ENCODE assay signal across 38 cellular contexts in genomic region chr10:132212816-132213215, GRCh38.
"Had no signal": no experiment of that assay in that cellular context is flagged by ENCODE, and none has a peak within 500 bp of the region (broad histone marks: within the 10 kb centered on the region; RNA-seq: fewer than 3 reads in every experiment).

No MANE protein-coding gene starts in this region.

- FAIRE-seq: bronchial epithelial cell, TTC549 had no signal

- ATAC-seq: activated CD8-positive, alpha-beta T cell treated with anti-CD3 and anti-CD28 coated beads for 36 hours; activated naive CD4-positive, alpha-beta T cell treated with anti-CD3 and anti-CD28 coated beads, Interleukin-2, amount 50 U/mL, for 72 hours; activated T-cell treated with anti-CD3 and anti-CD28 coated beads, Interleukin-2, amount 50 U/mL, for 4 hours; activated T-cell treated with anti-CD3 and anti-CD28 coated beads, Interleukin-2, amount 50 U/mL, for 72 hours; activated T-helper 17 cell treated with anti-CD3 and anti-CD28 coated beads, Interleukin-2, amount 50 U/mL, for 72 hours had no signal

- H3K4me1 ChIP-seq: adrenal gland had no signal

- H3K9me3 Mint-ChIP-seq: activated CD4-positive, alpha-beta T cell treated with anti-CD3 and anti-CD28 coated beads, Interleukin-2, amount 10 ng/mL, durations not matched to agents 24 days and 14 days had no signal

- H3K4me3 ChIP-seq: adrenal gland, cardiac muscle cell had no signal

- DNase-seq: activated B cell treated with CpG ODN at 0.5 μM for 24 hours; activated CD4-positive, alpha-beta memory T cell treated with anti-CD3 and anti-CD28 coated beads for 36 hours; activated CD4-positive, alpha-beta T cell treated with anti-CD3 and anti-CD28 coated beads for 4 hours; activated CD4-positive, alpha-beta T cell treated with anti-CD3 and anti-CD28 coated beads, Interleukin-2, amount 10 ng/mL, durations not matched to agents 24 days and 14 days; activated CD4-positive, alpha-beta T cell treated with anti-CD3 and anti-CD28 coated beads, Interleukin-2, amount 50 U/mL, for 1 hour; activated CD4-positive, alpha-beta T cell treated with anti-CD3 and anti-CD28 coated beads, Interleukin-2, amount 50 U/mL, for 4 hours; activated CD4-positive, CD25-positive, alpha-beta regulatory T cell treated with anti-CD3 and anti-CD28 coated beads, Interleukin-2, amount 50 U/mL, for 72 hours; activated CD8-positive, alpha-beta memory T cell treated with anti-CD3 and anti-CD28 coated beads, Interleukin-2, amount 50 U/mL, for 4 hours; activated CD8-positive, alpha-beta T cell treated with anti-CD3 and anti-CD28 coated beads for 36 hours; activated effector memory CD4-positive, alpha-beta T cell treated with anti-CD3 and anti-CD28 coated beads, Interleukin-2, amount 50 U/mL, for 16 hours; activated gamma-delta T cell treated with Interleukin-2 at 50 U/mL for 16 hours; activated naive CD4-positive, alpha-beta T cell; activated naive CD4-positive, alpha-beta T cell treated with anti-CD3 and anti-CD28 coated beads for 36 hours; activated naive CD4-positive, alpha-beta T cell treated with anti-CD3 and anti-CD28 coated beads, Interleukin-2, amount 50 U/mL, for 16 hours; activated naive CD8-positive, alpha-beta T cell treated with anti-CD3 and anti-CD28 coated beads for 36 hours; activated T-cell treated with anti-CD3 and anti-CD28 coated beads for 4 hours; activated T-cell treated with anti-CD3 and anti-CD28 coated beads, Interleukin-2, amount 50 U/mL, for 1 hour; activated T-cell treated with anti-CD3 and anti-CD28 coated beads, Interleukin-2, amount 50 U/mL, for 4 hours; activated T-cell treated with anti-CD3 and anti-CD28 coated beads, Interleukin-2, amount 50 U/mL, for 72 hours; adrenal gland; amniotic stem cell; aorta; caudate nucleus; cerebellar nuclear complex; T-helper 1 cell; T-helper 2 cell; T-helper 9 cell had no signal

- H3K27ac Mint-ChIP-seq: activated B cell treated with CpG ODN at 0.5 μM for 24 hours; activated CD4-positive, alpha-beta memory T cell treated with anti-CD3 and anti-CD28 coated beads for 36 hours; activated CD4-positive, alpha-beta T cell treated with anti-CD3 and anti-CD28 coated beads, Interleukin-2, amount 10 ng/mL, durations not matched to agents 24 days and 14 days; activated CD8-positive, alpha-beta T cell treated with anti-CD3 and anti-CD28 coated beads for 36 hours; activated naive CD4-positive, alpha-beta T cell treated with anti-CD3 and anti-CD28 coated beads for 36 hours; activated naive CD4-positive, alpha-beta T cell treated with anti-CD3 and anti-CD28 coated beads, Interleukin-2, amount 50 U/mL, for 72 hours; activated naive CD8-positive, alpha-beta T cell treated with anti-CD3 and anti-CD28 coated beads for 36 hours; activated T-cell treated with anti-CD3 and anti-CD28 coated beads, Interleukin-2, amount 50 U/mL, for 72 hours; activated T-helper 1 cell treated with anti-CD3 and anti-CD28 coated beads, Interleukin-12 subunit alpha, Interleukin-12 subunit beta, Interleukin-2, Interleukin-4 antibody, amounts not matched to agents 30 ng/mL and 10 ng/mL and 1 ng/mL, durations not matched to agents 14 hours and 24 hours and 36 hours; activated T-helper 17 cell treated with anti-CD3 and anti-CD28 coated beads, Interleukin-2, amount 50 U/mL, for 72 hours; brain; T-helper 1 cell treated with Interleukin-12 subunit alpha and Interleukin-12 subunit beta and Interleukin-4 antibody, amounts not matched to agents 30 μg/mL and 1 μg/mL, for 36 hours; T-helper 2 cell treated with Interferon-gamma antibody and Interleukin-4, amounts not matched to agents 5 μg/mL and 100 μg/mL, for 36 hours had no signal

- H3K27me3 ChIP-seq: adrenal gland, cardiac muscle cell had no signal

- H3K27me3 Mint-ChIP-seq: activated B cell treated with CpG ODN at 0.5 μM for 24 hours; activated CD4-positive, alpha-beta memory T cell treated with anti-CD3 and anti-CD28 coated beads for 36 hours; activated CD8-positive, alpha-beta T cell treated with anti-CD3 and anti-CD28 coated beads for 36 hours; activated naive CD8-positive, alpha-beta T cell treated with anti-CD3 and anti-CD28 coated beads for 36 hours; activated T-helper 17 cell treated with anti-CD3 and anti-CD28 coated beads, Interleukin-2, amount 50 U/mL, for 72 hours; central memory CD8-positive, alpha-beta T cell had no signal

- H3K4me3 Mint-ChIP-seq: activated B cell treated with CpG ODN at 0.5 μM for 24 hours; activated CD4-positive, alpha-beta memory T cell treated with anti-CD3 and anti-CD28 coated beads for 36 hours; activated CD4-positive, alpha-beta T cell treated with anti-CD3 and anti-CD28 coated beads, Interleukin-2, amount 10 ng/mL, durations not matched to agents 24 days and 14 days; activated CD8-positive, alpha-beta T cell treated with anti-CD3 and anti-CD28 coated beads for 36 hours; activated naive CD4-positive, alpha-beta T cell treated with anti-CD3 and anti-CD28 coated beads for 36 hours; activated naive CD8-positive, alpha-beta T cell treated with anti-CD3 and anti-CD28 coated beads for 36 hours; activated T-cell treated with anti-CD3 and anti-CD28 coated beads, Interleukin-2, amount 50 U/mL, for 4 hours; activated T-cell treated with anti-CD3 and anti-CD28 coated beads, Interleukin-2, amount 50 U/mL, for 72 hours; activated T-helper 1 cell treated with anti-CD3 and anti-CD28 coated beads, Interleukin-12 subunit alpha, Interleukin-12 subunit beta, Interleukin-2, Interleukin-4 antibody, amounts not matched to agents 30 ng/mL and 10 ng/mL and 1 ng/mL, durations not matched to agents 14 hours and 24 hours and 36 hours; activated T-helper 17 cell treated with anti-CD3 and anti-CD28 coated beads, Interleukin-2, amount 50 U/mL, for 72 hours; brain; central memory CD8-positive, alpha-beta T cell; T-helper 1 cell treated with Interleukin-12 subunit alpha and Interleukin-12 subunit beta and Interleukin-4 antibody, amounts not matched to agents 30 μg/mL and 1 μg/mL, for 36 hours; T-helper 2 cell treated with Interferon-gamma antibody and Interleukin-4, amounts not matched to agents 5 μg/mL and 100 μg/mL, for 36 hours had no signal

- H3K4me1 Mint-ChIP-seq: activated CD4-positive, alpha-beta T cell treated with anti-CD3 and anti-CD28 coated beads, Interleukin-2, amount 10 ng/mL, durations not matched to agents 24 days and 14 days; activated naive CD8-positive, alpha-beta T cell treated with anti-CD3 and anti-CD28 coated beads for 36 hours; activated T-helper 17 cell treated with anti-CD3 and anti-CD28 coated beads, Interleukin-2, amount 50 U/mL, for 72 hours; central memory CD8-positive, alpha-beta T cell had no signal

- H3K36me3 ChIP-seq: adrenal gland, cardiac muscle cell had no signal

- H3K27ac ChIP-seq: adrenal gland, cardiac muscle cell, VCaP had no signal
